Comparison of ENCODE assay signal across 29 cellular contexts in genomic region chr11:75173336-75173735, GRCh38. TPM values are rescaled to one million over a fixed set of nuclear protein-coding genes. Genes with fewer than 3 reads are reported as not detected.
"Had no signal": no experiment of that assay in that cellular context is flagged by ENCODE, and none has a peak within 500 bp of the region (broad histone marks: within the 10 kb centered on the region; RNA-seq: fewer than 3 reads in every experiment).

No MANE protein-coding gene starts in this region.

- H3K36me3 ChIP-seq: brain microvascular endothelial cell, colonic mucosa, gastrocnemius medialis had no signal

- H3K27ac ChIP-seq: brain microvascular endothelial cell, colonic mucosa, foreskin keratinocyte, gastrocnemius medialis had no signal

- H3K9me3 ChIP-seq: colonic mucosa, esophagus muscularis mucosa, gastrocnemius medialis, heart left ventricle had no signal

- H3K27me3 ChIP-seq: brain microvascular endothelial cell, colonic mucosa, dorsolateral prefrontal cortex, esophagus muscularis mucosa, gastrocnemius medialis, heart left ventricle had no signal

- H3K4me1 ChIP-seq: colonic mucosa, foreskin keratinocyte, gastrocnemius medialis had no signal

- H3K4me3 ChIP-seq: colonic mucosa, dorsolateral prefrontal cortex, esophagus muscularis mucosa, gastrocnemius medialis, heart left ventricle had no signal

- DNase-seq: activated CD4-positive, alpha-beta memory T cell treated with anti-CD3 and anti-CD28 coated beads for 36 hours; activated CD4-positive, alpha-beta T cell treated with anti-CD3 and anti-CD28 coated beads for 36 hours; activated CD4-positive, alpha-beta T cell treated with anti-CD3 and anti-CD28 coated beads, Interleukin-2, amount 10 ng/mL, durations not matched to agents 24 days and 14 days; activated CD4-positive, CD25-positive, alpha-beta regulatory T cell; activated CD4-positive, CD25-positive, alpha-beta regulatory T cell treated with anti-CD3 and anti-CD28 coated beads, Interleukin-2, amount 50 U/mL, for 72 hours; activated CD8-positive, alpha-beta memory T cell treated with anti-CD3 and anti-CD28 coated beads for 24 hours; activated effector memory CD4-positive, alpha-beta T cell treated with Interleukin-2 at 50 U/mL for 16 hours; activated gamma-delta T cell treated with Interleukin-2 at 50 U/mL for 16 hours; activated naive CD4-positive, alpha-beta T cell treated with anti-CD3 and anti-CD28 coated beads, Interleukin-2, amount 50 U/mL, for 16 hours; activated naive CD4-positive, alpha-beta T cell treated with Interleukin-2 at 50 U/mL for 16 hours; activated T-cell treated with anti-CD3 and anti-CD28 coated beads, Interleukin-2, amount 50 U/mL, for 4 hours; amniotic stem cell; anterior cingulate cortex; brain microvascular endothelial cell; colonic mucosa; dorsolateral prefrontal cortex; effector memory CD4-positive, alpha-beta T cell; endodermal cell; erythroblast; foreskin keratinocyte; gastrocnemius medialis; glutamatergic neuron; heart left ventricle; T-helper 2 cell had no signal

- H3K27ac Mint-ChIP-seq: activated CD4-positive, alpha-beta memory T cell treated with anti-CD3 and anti-CD28 coated beads for 36 hours; activated CD4-positive, alpha-beta T cell treated with anti-CD3 and anti-CD28 coated beads for 36 hours; activated naive CD8-positive, alpha-beta T cell; endodermal cell had no signal

- H3K9me3 Mint-ChIP-seq: activated CD4-positive, alpha-beta memory T cell treated with anti-CD3 and anti-CD28 coated beads for 36 hours; activated CD4-positive, alpha-beta T cell treated with anti-CD3 and anti-CD28 coated beads, Interleukin-2, amount 10 ng/mL, durations not matched to agents 24 days and 14 days; activated T-cell treated with anti-CD3 and anti-CD28 coated beads, Interleukin-2, amount 50 U/mL, for 4 hours; activated T-helper 17 cell treated with anti-CD3 and anti-CD28 coated beads, Interleukin-2, amount 50 U/mL, for 72 hours; central memory CD8-positive, alpha-beta T cell; endodermal cell had no signal

- H3K4me3 Mint-ChIP-seq: activated CD4-positive, alpha-beta memory T cell treated with anti-CD3 and anti-CD28 coated beads for 36 hours; activated CD4-positive, alpha-beta T cell treated with anti-CD3 and anti-CD28 coated beads for 36 hours; activated CD4-positive, alpha-beta T cell treated with anti-CD3 and anti-CD28 coated beads, Interleukin-2, amount 10 ng/mL, durations not matched to agents 24 days and 14 days; activated naive CD8-positive, alpha-beta T cell; activated T-cell treated with anti-CD3 and anti-CD28 coated beads, Interleukin-2, amount 50 U/mL, for 4 hours; activated T-helper 17 cell treated with anti-CD3 and anti-CD28 coated beads, Interleukin-2, amount 50 U/mL, for 72 hours; central memory CD8-positive, alpha-beta T cell; endodermal cell had no signal

- ATAC-seq: activated CD4-positive, alpha-beta T cell treated with anti-CD3 and anti-CD28 coated beads for 36 hours; activated T-cell treated with anti-CD3 and anti-CD28 coated beads, Interleukin-2, amount 50 U/mL, for 4 hours; activated T-helper 17 cell treated with anti-CD3 and anti-CD28 coated beads, Interleukin-2, amount 50 U/mL, for 72 hours; foreskin keratinocyte; gastrocnemius medialis; heart left ventricle had no signal

- H3K27me3 Mint-ChIP-seq: activated CD4-positive, alpha-beta memory T cell treated with anti-CD3 and anti-CD28 coated beads for 36 hours; activated CD4-positive, alpha-beta T cell treated with anti-CD3 and anti-CD28 coated beads for 36 hours; activated naive CD8-positive, alpha-beta T cell; activated T-helper 17 cell treated with anti-CD3 and anti-CD28 coated beads, Interleukin-2, amount 50 U/mL, for 72 hours; central memory CD8-positive, alpha-beta T cell had no signal

- H3K36me3 Mint-ChIP-seq: activated CD4-positive, alpha-beta memory T cell treated with anti-CD3 and anti-CD28 coated beads for 36 hours; activated naive CD8-positive, alpha-beta T cell had no signal

RNA-seq across cellular contexts. Expression of gene SLCO2B1, which starts 22.4 kb away (rescaled TPM):
- total RNA-seq: activated CD4-positive, alpha-beta memory T cell treated with anti-CD3 and anti-CD28 coated beads for 36 hours; activated CD4-positive, alpha-beta T cell treated with anti-CD3 and anti-CD28 coated beads for 36 hours; activated CD4-positive, alpha-beta T cell treated with anti-CD3 and anti-CD28 coated beads, Interleukin-2, amount 10 ng/mL, durations not matched to agents 24 days and 14 days; bronchial epithelial cell; foreskin keratinocyte had no signal
- polyA plus RNA-seq: foreskin keratinocyte had no signal
